In the genomic region with DNA sequence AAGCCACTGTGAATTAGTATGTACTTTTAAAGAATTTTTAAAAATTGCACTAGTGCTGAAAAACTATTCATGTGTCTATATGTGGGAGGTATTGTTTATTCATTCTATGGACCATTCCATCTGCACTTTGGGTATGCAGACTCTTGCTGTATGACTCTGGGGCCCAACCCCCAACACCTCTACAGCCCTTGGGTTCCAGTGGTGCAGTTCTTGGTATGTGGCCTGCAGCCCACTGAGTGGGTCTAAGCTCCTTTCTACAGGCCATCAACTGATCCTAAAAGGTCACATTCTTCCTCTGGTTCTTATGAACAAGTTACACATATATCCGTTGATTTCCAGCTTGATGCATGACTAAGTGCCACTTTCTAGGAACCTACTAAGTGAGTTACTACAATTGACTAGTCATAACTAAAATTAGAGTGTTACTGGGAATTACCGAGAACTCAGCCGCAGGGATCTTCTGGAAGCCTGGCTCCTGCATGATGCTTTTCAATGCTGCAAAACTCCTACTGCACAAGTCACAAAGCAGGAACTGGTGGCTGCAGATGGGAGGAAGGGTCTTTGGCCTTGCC, we compare ENCODE assay signal across 22 cellular contexts.
A peak's percentile ranks its signal among the peaks of the same experiment; 100 is the strongest.
DNase-seq lines count a peak whose midpoint lies in the region; ATAC-seq, FAIRE-seq and TF ChIP-seq lines count a peak whose summit lies in the region.
"Had no signal": no experiment of that assay in that cellular context is flagged by ENCODE, and none has a peak within 500 bp of the region (broad histone marks: within the 10 kb centered on the region; RNA-seq: fewer than 3 reads in every experiment).

No MANE protein-coding gene starts in this region.

- H3K27ac Mint-ChIP-seq in stimulated activated effector memory CD8-positive, alpha-beta T cell treated with anti-CD3 and anti-CD28 coated beads, Interleukin-12 subunit alpha, Interleukin-12 subunit beta, amount 100 ng/mL, for 72 hours = no peak overlapping the region
- H3K27ac Mint-ChIP-seq in activated CD4-positive, alpha-beta T cell treated with anti-CD3 and anti-CD28 coated beads for 36 hours = no peak overlapping the region
- H3K27ac Mint-ChIP-seq in natural killer cell treated with Interleukin-12 subunit alpha and Interleukin-12 subunit beta and Interleukin-15 and Interleukin-18, amount 100 ng/mL, for 72 hours = no peak overlapping the region
- H3K27ac Mint-ChIP-seq: activated naive CD4-positive, alpha-beta T cell treated with anti-CD3 and anti-CD28 coated beads for 36 hours; mesothelial cell of epicardium; WTC11 had no signal

- POLR2A ChIA-PET in activated CD4-positive, alpha-beta T cell treated with anti-CD3 and anti-CD28 coated beads for 36 hours (lab: Charles Lee) = no interaction called here

- no peak overlapping the region for H3K4me3 Mint-ChIP-seq in stimulated activated effector memory CD8-positive, alpha-beta T cell treated with anti-CD3 and anti-CD28 coated beads, Interleukin-12 subunit alpha, Interleukin-12 subunit beta, amount 100 ng/mL, for 72 hours
- no peak overlapping the region for H3K4me3 Mint-ChIP-seq in activated CD4-positive, alpha-beta T cell treated with anti-CD3 and anti-CD28 coated beads for 36 hours
- H3K4me3 Mint-ChIP-seq in natural killer cell treated with Interleukin-12 subunit alpha and Interleukin-12 subunit beta and Interleukin-15 and Interleukin-18, amount 100 ng/mL, for 72 hours = no peak overlapping the region
- H3K4me3 Mint-ChIP-seq: activated naive CD4-positive, alpha-beta T cell treated with anti-CD3 and anti-CD28 coated beads for 36 hours; mesothelial cell of epicardium; nephron progenitor cell; WTC11 had no signal

- no peaks in the 10 kb centered on the region for H3K36me3 Mint-ChIP-seq in stimulated activated effector memory CD8-positive, alpha-beta T cell treated with anti-CD3 and anti-CD28 coated beads, Interleukin-12 subunit alpha, Interleukin-12 subunit beta, amount 100 ng/mL, for 72 hours
- H3K36me3 Mint-ChIP-seq in activated CD4-positive, alpha-beta T cell treated with anti-CD3 and anti-CD28 coated beads for 36 hours (ENCODE audit: low read depth) = no peaks in the 10 kb centered on the region
- H3K36me3 Mint-ChIP-seq in natural killer cell treated with Interleukin-12 subunit alpha and Interleukin-12 subunit beta and Interleukin-15 and Interleukin-18, amount 100 ng/mL, for 72 hours = no peaks in the 10 kb centered on the region

- ATAC-seq in stimulated activated effector memory CD8-positive, alpha-beta T cell treated with anti-CD3 and anti-CD28 coated beads, Interleukin-12 subunit alpha, Interleukin-12 subunit beta, amount 100 ng/mL, for 72 hours = peak; percentile 14
- ATAC-seq in activated CD4-positive, alpha-beta T cell treated with anti-CD3 and anti-CD28 coated beads for 36 hours = no peak
- no peak for ATAC-seq in natural killer cell treated with Interleukin-12 subunit alpha and Interleukin-12 subunit beta and Interleukin-15 and Interleukin-18, amount 100 ng/mL, for 72 hours
- ATAC-seq: left cardiac atrium; stimulated activated naive CD8-positive, alpha-beta T cell treated with anti-CD3 and anti-CD28 coated beads, Interleukin-15, Interleukin-2, amounts not matched to agents 100 U/mL and 50 U/mL, for 24 hours; WTC11 had no signal

- H3K4me3 ChIP-seq in fibroblast of mammary gland (ENCODE audit: control insufficient read depth, low read depth, low read length) = no peak overlapping the region
- H3K4me3 ChIP-seq: skin epidermis, tibial artery had no signal

- H3K27me3 Mint-ChIP-seq in activated CD4-positive, alpha-beta T cell treated with anti-CD3 and anti-CD28 coated beads for 36 hours = peaks cover 2% of the 10 kb centered on the region
- peaks cover 3 to 6% of the 10 kb centered on the region in 2 donors for H3K27me3 Mint-ChIP-seq in natural killer cell treated with Interleukin-12 subunit alpha and Interleukin-12 subunit beta and Interleukin-15 and Interleukin-18, amount 100 ng/mL, for 72 hours

- CTCF ChIA-PET in activated CD4-positive, alpha-beta T cell treated with anti-CD3 and anti-CD28 coated beads for 36 hours (lab: Charles Lee) = no interaction called here

- H3K9me3 Mint-ChIP-seq in stimulated activated effector memory CD8-positive, alpha-beta T cell treated with anti-CD3 and anti-CD28 coated beads, Interleukin-12 subunit alpha, Interleukin-12 subunit beta, amount 100 ng/mL, for 72 hours = no peaks in the 10 kb centered on the region
- peaks cover 3% of the 10 kb centered on the region for H3K9me3 Mint-ChIP-seq in activated CD4-positive, alpha-beta T cell treated with anti-CD3 and anti-CD28 coated beads for 36 hours (ENCODE audit: low read depth)
- no peaks in the 10 kb centered on the region for H3K9me3 Mint-ChIP-seq in natural killer cell treated with Interleukin-12 subunit alpha and Interleukin-12 subunit beta and Interleukin-15 and Interleukin-18, amount 100 ng/mL, for 72 hours

- no peak for FAIRE-seq in RCC 7860 (lab: Jason Lieb, UNC)

- DNase-seq in GM03348 (ENCODE audit: low spot score) (peak; percentile 48), RCC 7860 (ENCODE audit: low spot score) (peak; percentile 60), fibroblast of mammary gland (ENCODE audit: low read depth) (peak; percentile 70), NCI-H2081 (lab: John Stamatoyannopoulos, UW) (no peak)
- no peak for DNase-seq in stimulated activated effector memory CD8-positive, alpha-beta T cell treated with anti-CD3 and anti-CD28 coated beads, Interleukin-12 subunit alpha, Interleukin-12 subunit beta, amount 100 ng/mL, for 72 hours (ENCODE audit: low spot score in 2 of 2)
- no peak for DNase-seq in activated CD4-positive, alpha-beta T cell treated with anti-CD3 and anti-CD28 coated beads for 36 hours
- no peak for DNase-seq in natural killer cell treated with Interleukin-12 subunit alpha and Interleukin-12 subunit beta and Interleukin-15 and Interleukin-18, amount 100 ng/mL, for 72 hours (ENCODE audit: low spot score)
- DNase-seq: activated CD4-positive, alpha-beta T cell treated with anti-CD3 and anti-CD28 coated beads, Interleukin-2, amount 50 U/mL, for 48 hours; activated naive CD4-positive, alpha-beta T cell treated with anti-CD3 and anti-CD28 coated beads for 36 hours; activated T-cell treated with anti-CD3 and anti-CD28 coated beads, Interleukin-2, amount 50 U/mL, for 1 hour; Caco-2; effector CD8-positive, alpha-beta T cell; left cardiac atrium; NCI-H1092; NCI-H2081 treated with DMSO at 0.1 percent for 48 hours; NCI-H524; nephron progenitor cell; stimulated activated naive CD8-positive, alpha-beta T cell treated with anti-CD3 and anti-CD28 coated beads, Interleukin-15, Interleukin-2, amounts not matched to agents 100 U/mL and 50 U/mL, for 24 hours; tibial artery had no signal

- intact Hi-C loops in activated CD4-positive, alpha-beta T cell treated with anti-CD3 and anti-CD28 coated beads for 36 hours (cut with DNase I, micrococcal nuclease) = no loop called here

- TF ChIP-seq CTCF in fibroblast of mammary gland (conservative IDR thresholded peaks at IDR 0.05; ENCODE audit: control insufficient read depth, insufficient read depth, low read depth, low read length) = no peak

- peaks cover 5% of the 10 kb centered on the region for H3K4me1 Mint-ChIP-seq in stimulated activated effector memory CD8-positive, alpha-beta T cell treated with anti-CD3 and anti-CD28 coated beads, Interleukin-12 subunit alpha, Interleukin-12 subunit beta, amount 100 ng/mL, for 72 hours
- peaks cover 4% of the 10 kb centered on the region for H3K4me1 Mint-ChIP-seq in activated CD4-positive, alpha-beta T cell treated with anti-CD3 and anti-CD28 coated beads for 36 hours
- H3K4me1 Mint-ChIP-seq in natural killer cell treated with Interleukin-12 subunit alpha and Interleukin-12 subunit beta and Interleukin-15 and Interleukin-18, amount 100 ng/mL, for 72 hours (ENCODE audit: low read depth in 2 of 2) = peaks cover 3 to 10% of the 10 kb centered on the region in 2 donors
- H3K4me1 Mint-ChIP-seq: mesothelial cell of epicardium had no signal

Comparison
In these comparisons a context has a peak if more than half of its experiments do, and no peak if none do; other contexts are left out.
1. DNase-seq: peak in GM03348 (single experiment), RCC 7860 (single experiment) and fibroblast of mammary gland (single experiment); none in stimulated activated effector memory CD8-positive, alpha-beta T cell treated with anti-CD3 and anti-CD28 coated beads, Interleukin-12 subunit alpha, Interleukin-12 subunit beta, amount 100 ng/mL, for 72 hours (0 of 2), NCI-H2081 (0 of 2), activated CD4-positive, alpha-beta T cell treated with anti-CD3 and anti-CD28 coated beads for 36 hours (single experiment) and natural killer cell treated with Interleukin-12 subunit alpha and Interleukin-12 subunit beta and Interleukin-15 and Interleukin-18, amount 100 ng/mL, for 72 hours (single experiment).